In the genomic region with DNA sequence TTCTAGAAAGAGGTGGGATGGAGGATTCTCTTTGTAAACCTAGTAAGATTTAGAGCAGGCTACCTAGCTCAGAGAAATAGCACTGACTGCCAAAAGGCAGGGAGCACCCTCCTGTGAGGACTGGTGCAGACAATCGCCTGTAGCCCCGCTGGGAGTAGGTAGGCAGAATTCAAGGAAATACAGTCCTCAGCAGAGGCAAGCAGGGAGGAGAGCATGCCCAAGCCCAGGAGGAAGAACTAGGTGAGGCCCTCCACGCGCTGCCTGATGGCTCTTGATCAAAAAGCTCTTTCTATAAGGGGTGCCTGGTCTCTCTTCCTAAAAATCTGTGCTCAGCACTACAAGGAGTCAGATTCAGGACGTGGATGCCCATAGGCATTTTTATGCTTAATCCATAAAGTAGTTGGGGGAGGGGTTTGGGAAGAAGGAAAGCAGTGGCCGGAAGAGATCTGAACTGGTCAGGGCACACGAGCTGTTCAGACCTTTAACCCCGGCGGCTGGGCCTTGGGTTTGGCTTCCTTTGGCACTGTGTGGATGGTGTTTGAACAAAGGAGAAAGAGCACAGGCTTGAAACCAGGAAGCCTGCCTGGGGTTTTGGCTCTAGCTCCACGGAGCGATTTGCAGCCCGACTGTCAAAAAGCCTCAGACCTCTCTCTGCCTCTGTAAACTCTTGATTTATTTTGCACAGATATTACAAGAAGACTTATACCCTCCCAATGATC, we compare ENCODE assay signal across 13 cellular contexts.
A peak's percentile ranks its signal among the peaks of the same experiment; 100 is the strongest.
DNase-seq lines count a peak whose midpoint lies in the region; ATAC-seq and TF ChIP-seq lines count a peak whose summit lies in the region.
"Had no signal": no experiment of that assay in that cellular context is flagged by ENCODE, and none has a peak within 500 bp of the region (broad histone marks: within the 10 kb centered on the region; RNA-seq: fewer than 3 reads in every experiment).

No MANE protein-coding gene starts in this region.

- H2BK120ac ChIP-seq in trophoblast cell (ENCODE audit: insufficient read depth, low read length, poor library complexity), result no peak overlapping the region

- no peak overlapping the region for H3K14ac ChIP-seq in trophoblast cell (ENCODE audit: low read length)

- no peak overlapping the region for H3K23ac ChIP-seq in trophoblast cell (ENCODE audit: low read length)

- H3K4me2 ChIP-seq in trophoblast cell (ENCODE audit: low read length), result no peak overlapping the region

- DNase-seq in DMS79 treated with DMSO at 0.1 percent for 48 hours (lab: John Stamatoyannopoulos, UW) (peak; percentile 56), dermis microvascular lymphatic vessel endothelial cell (ENCODE audit: low read depth in 2 of 2) (peak; percentile 65 to 69), left lobe of liver (ENCODE audit: low spot score) (peak; percentile 90), trophoblast cell (no peak), GM13976 (ENCODE audit: low spot score) (no peak), G401 (ENCODE audit: low spot score) (no peak), MG63 (no peak)
- DNase-seq in stimulated activated CD4-positive, alpha-beta T cell treated with anti-CD3 and anti-CD28 coated beads, Interleukin-4, amount 100 ng/mL, for 24 hours, result no peak
- DNase-seq: activated B cell treated with CpG ODN at 0.5 μM for 24 hours; NCI-H2171; stimulated activated naive CD8-positive, alpha-beta T cell treated with anti-CD3 and anti-CD28 coated beads, Interleukin-15, Interleukin-2, amounts not matched to agents 100 U/mL and 50 U/mL, for 24 hours had no signal

- H3K4me1 ChIP-seq in trophoblast cell (ENCODE audit: control insufficient read depth in 1 of 2, insufficient read depth in 2 of 2, low read length in 2 of 2), result peaks cover 8 to 15% of the 10 kb centered on the region in 2 experiments

- peak overlapping the region; percentile 42 for H4K91ac ChIP-seq in trophoblast cell (ENCODE audit: low read depth, low read length)

- H3K4ac ChIP-seq in trophoblast cell (ENCODE audit: low read depth, low read length), result no peak overlapping the region

- no peak overlapping the region for H2BK5ac ChIP-seq in trophoblast cell (ENCODE audit: low read depth, low read length, poor library complexity)

- peaks cover 5% of the 10 kb centered on the region for H3K79me2 ChIP-seq in trophoblast cell (ENCODE audit: control insufficient read depth, insufficient read depth, low read length, poor library complexity)

- peaks cover 16% of the 10 kb centered on the region for H3K79me1 ChIP-seq in trophoblast cell (ENCODE audit: low read length)

- H3K4me3 ChIP-seq in trophoblast cell (ENCODE audit: low read depth, low read length) (no peak overlapping the region), MG63 (no peak overlapping the region)
- H3K4me3 ChIP-seq: skin epidermis had no signal

- WGBS in trophoblast cell (ENCODE audit: extremely low coverage, insufficient coverage, insufficient read length), result no CpG with 5 or more reads among the region's 12 CpGs

- peak; percentile 69 for ATAC-seq in left lobe of liver
- ATAC-seq: stimulated activated naive CD8-positive, alpha-beta T cell treated with anti-CD3 and anti-CD28 coated beads, Interleukin-15, Interleukin-2, amounts not matched to agents 100 U/mL and 50 U/mL, for 24 hours had no signal

- no peak overlapping the region for H4K12ac ChIP-seq in trophoblast cell (ENCODE audit: low read depth, low read length)

- H2AFZ ChIP-seq in trophoblast cell (ENCODE audit: insufficient read depth, low read length, poor library complexity), result no peak overlapping the region

- no peak overlapping the region for H3K9ac ChIP-seq in trophoblast cell (ENCODE audit: low read length)

- TF ChIP-seq CTCF in GM13976 (IDR thresholded peaks at IDR 0.05; ENCODE audit: borderline replicate concordance, control extremely low read depth, extremely low read depth, insufficient read depth, missing control alignments), result no peak

- in situ Hi-C loops in GM13976 (cut with MboI; ENCODE audit: low sequenced_read_pairs, unreplicated experiment) (no loop called here), G401 (cut with HindIII; ENCODE audit: low sequenced_read_pairs) (no loop called here)

- no peak overlapping the region for H3K27ac ChIP-seq in trophoblast cell (ENCODE audit: low read depth, low read length)
- H3K27ac ChIP-seq: neutrophil had no signal

- H2BK12ac ChIP-seq in trophoblast cell (ENCODE audit: low read length), result peak overlapping the region; percentile 39

- no peak overlapping the region for H3K18ac ChIP-seq in trophoblast cell (ENCODE audit: low read length)

- no peaks in the 10 kb centered on the region for H3K9me3 ChIP-seq in trophoblast cell (ENCODE audit: insufficient read depth, low read depth, low read length)
- H3K9me3 ChIP-seq in MG63, result no peaks in the 10 kb centered on the region
- H3K9me3 ChIP-seq: neutrophil had no signal

- H3K36me3 ChIP-seq in trophoblast cell (ENCODE audit: control insufficient read depth in 1 of 2, insufficient read depth in 2 of 2, low read length in 2 of 2) (no peaks in the 10 kb centered on the region), MG63 (no peaks in the 10 kb centered on the region)
- H3K36me3 ChIP-seq: neutrophil had no signal

- peak overlapping the region; percentile 22 for H4K8ac ChIP-seq in trophoblast cell (ENCODE audit: low read depth, low read length)

- H3K27me3 ChIP-seq in trophoblast cell (ENCODE audit: insufficient read depth, low read length), result no peaks in the 10 kb centered on the region
- H3K27me3 ChIP-seq in MG63, result no peaks in the 10 kb centered on the region
- H3K27me3 ChIP-seq: neutrophil had no signal

- peak overlapping the region; percentile 27 for H2AK5ac ChIP-seq in trophoblast cell (ENCODE audit: low read length)

Comparison
In these comparisons a context has a peak if more than half of its experiments do, and no peak if none do; other contexts are left out.
1. DNase-seq: peak in DMS79 treated with DMSO at 0.1 percent for 48 hours (single experiment), dermis microvascular lymphatic vessel endothelial cell (2 of 2) and left lobe of liver (single experiment); none in trophoblast cell (0 of 2), GM13976 (single experiment), stimulated activated CD4-positive, alpha-beta T cell treated with anti-CD3 and anti-CD28 coated beads, Interleukin-4, amount 100 ng/mL, for 24 hours (single experiment), G401 (single experiment) and MG63 (single experiment).